In the genomic region with DNA sequence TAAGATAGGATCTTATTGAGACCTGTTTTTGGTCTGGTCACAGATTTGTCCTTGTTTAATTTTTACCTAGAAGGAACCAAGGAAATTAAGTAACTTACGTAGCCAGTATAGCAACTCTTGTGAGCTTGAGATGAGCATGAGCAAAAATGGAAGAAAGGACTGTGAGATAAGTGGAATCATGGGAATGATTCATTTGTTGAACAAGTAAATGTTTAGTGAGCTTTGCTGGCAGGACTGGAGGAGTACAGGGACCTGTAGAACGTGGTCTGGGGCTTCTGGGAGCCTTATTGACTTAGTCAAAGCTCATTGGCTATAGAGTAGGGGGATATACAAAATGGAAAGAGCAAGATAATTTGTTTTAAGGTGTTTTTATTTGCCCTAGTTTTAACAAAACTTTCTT, we compare ENCODE assay signal across 8 cellular contexts. TPM values are rescaled to one million over a fixed set of nuclear protein-coding genes. Genes with fewer than 3 reads are reported as not detected.
DNase-seq lines count a peak whose midpoint lies in the region; ATAC-seq and TF ChIP-seq lines count a peak whose summit lies in the region.

No MANE protein-coding gene starts in this region.

- H3K27ac Mint-ChIP-seq in CD4-positive, alpha-beta memory T cell = peak overlapping the region in 3 of 7 donors; percentile 36 to 43 (median 41)
- peak overlapping the region; percentile 55 to 92 (median 87) for H3K27ac Mint-ChIP-seq in IgD-negative memory B cell

- peaks cover 0 to 10% of the 10 kb centered on the region in 2 donors for H3K36me3 Mint-ChIP-seq in CD4-positive, alpha-beta memory T cell
- no peaks in the 10 kb centered on the region for H3K36me3 Mint-ChIP-seq in IgD-negative memory B cell

- no TSS peak for BruUV-seq in mammary epithelial cell (replicated peaks; lab: Mats Ljungman, UMichigan)

- H3K27me3 ChIP-seq in CD4-positive, alpha-beta memory T cell (ENCODE audit: insufficient read depth, low read length) = no peaks in the 10 kb centered on the region
- H3K27me3 ChIP-seq in mammary epithelial cell (ENCODE audit: insufficient read depth, low read length) (no peaks in the 10 kb centered on the region), muscle layer of duodenum (ENCODE audit: low read depth, low read length) (no peaks in the 10 kb centered on the region)

- H3K27ac ChIP-seq in CD4-positive, alpha-beta memory T cell (ENCODE audit: low read depth, low read length) = no peak overlapping the region
- H3K27ac ChIP-seq in mammary epithelial cell (ENCODE audit: insufficient read depth, low read depth, low read length) (no peak overlapping the region), muscle layer of duodenum (ENCODE audit: low read length) (no peak overlapping the region)

- H2AFZ ChIP-seq in mammary epithelial cell (ENCODE audit: low read depth, low read length) = no peak overlapping the region

- intact Hi-C loops in CD4-positive, alpha-beta memory T cell (cut with micrococcal nuclease) = no loop called here
- intact Hi-C loops in mammary epithelial cell (cut with micrococcal nuclease) = no loop called here

- H3K27me3 Mint-ChIP-seq in CD4-positive, alpha-beta memory T cell = no peaks in the 10 kb centered on the region
- no peaks in the 10 kb centered on the region for H3K27me3 Mint-ChIP-seq in IgD-negative memory B cell

- CTCF ChIA-PET in CD4-positive, alpha-beta memory T cell (lab: Charles Lee; ENCODE audit: partially characterized antibody) = interaction anchor here (1.8 kb wide), 1 partner anchor 19 kb away, joined by 6 read pairs; no protein-coding TSS in a partner anchor
- CTCF ChIA-PET in mammary epithelial cell (lab: Charles Lee; ENCODE audit: low non-redundant PET) = no interaction called here

- H3K4me1 ChIP-seq in CD4-positive, alpha-beta memory T cell (ENCODE audit: insufficient read depth, low read length) = peaks cover 73% of the 10 kb centered on the region
- H3K4me1 ChIP-seq in mammary epithelial cell (ENCODE audit: insufficient read depth, low read length) (peaks cover 19% of the 10 kb centered on the region), muscle layer of duodenum (ENCODE audit: control insufficient read depth in 1 of 2, insufficient read depth in 2 of 2, low read length in 2 of 2) (peaks cover 14 to 40% of the 10 kb centered on the region in 2 donors)

- H4K20me1 ChIP-seq in mammary epithelial cell (ENCODE audit: insufficient read depth, low read length) = peaks cover 36% of the 10 kb centered on the region

- no peaks in the 10 kb centered on the region for H3K9me3 Mint-ChIP-seq in CD4-positive, alpha-beta memory T cell
- no peaks in the 10 kb centered on the region for H3K9me3 Mint-ChIP-seq in IgD-negative memory B cell

- H3K79me2 ChIP-seq in mammary epithelial cell (ENCODE audit: insufficient read depth, low read length) = peaks cover 81% of the 10 kb centered on the region

- in situ Hi-C loops in mammary epithelial cell (cut with MboI; ENCODE audit: low sequenced_read_pairs in 2 of 2) = no loop called here

- no peak overlapping the region for H3K4me3 ChIP-seq in CD4-positive, alpha-beta memory T cell (ENCODE audit: low read length in 2 of 2)
- H3K4me3 ChIP-seq in mammary epithelial cell (replicated peaks in 1 of 3; ENCODE audit: insufficient read depth in 1 of 3, low read depth in 2 of 3, low read length in 3 of 3) (peak overlapping the region; percentile 10 to 93 (median 92)), muscle layer of duodenum (ENCODE audit: low read depth in 1 of 2, low read length in 2 of 2) (peak overlapping the region; percentile 79 to 99)

- no peak for DNase-seq in CD4-positive, alpha-beta memory T cell
- DNase-seq in mammary epithelial cell (peak; percentile 46), NCI-H1092 (lab: John Stamatoyannopoulos, UW) (no peak), ureter (ENCODE audit: low spot score) (no peak)
- no peak for DNase-seq in stimulated activated naive CD4-positive, alpha-beta T cell (lab: John Stamatoyannopoulos, UW)

- dilution Hi-C loops in mammary epithelial cell (cut with HindIII; ENCODE audit: low sequenced_read_pairs) = no loop called here

- no peaks in the 10 kb centered on the region for H3K9me3 ChIP-seq in CD4-positive, alpha-beta memory T cell (ENCODE audit: control insufficient read depth in 1 of 2, low read length in 2 of 2)
- H3K9me3 ChIP-seq in mammary epithelial cell (replicated peaks; ENCODE audit: insufficient read depth, low read length) (no peaks in the 10 kb centered on the region), muscle layer of duodenum (ENCODE audit: control insufficient read depth in 1 of 2, low read length in 2 of 2) (no peaks in the 10 kb centered on the region)

- no peak for TF ChIP-seq CTCF in mammary epithelial cell (conservative IDR thresholded peaks at IDR 0.05 in 1 of 2, IDR thresholded peaks at IDR 0.05 in 1 of 2; ENCODE audit: extremely low read depth in 1 of 2, insufficient read depth in 1 of 2, low read depth in 1 of 2, low read length in 2 of 2)

- WGBS in mammary epithelial cell (ENCODE audit: low coverage, missing lambda C conversion rate) = 43% methylated on average over 2 of the region's 2 CpGs

- peak overlapping the region; percentile 28 to 96 (median 70) for H3K4me3 Mint-ChIP-seq in CD4-positive, alpha-beta memory T cell
- peak overlapping the region; percentile 2 to 94 (median 76) for H3K4me3 Mint-ChIP-seq in IgD-negative memory B cell

- ATAC-seq in GM19023 (IDR thresholded peaks at IDR 0.05; ENCODE audit: unreplicated experiment) = no peak

- POLR2A ChIA-PET in CD4-positive, alpha-beta memory T cell (lab: Charles Lee; ENCODE audit: partially characterized antibody) = no interaction called here

- no peaks in the 10 kb centered on the region for H3K36me3 ChIP-seq in CD4-positive, alpha-beta memory T cell (ENCODE audit: insufficient read depth, low read length)
- H3K36me3 ChIP-seq in mammary epithelial cell (ENCODE audit: insufficient read depth, low read length) = no peaks in the 10 kb centered on the region
- peaks cover 0 to 4% of the 10 kb centered on the region in 2 donors for H3K36me3 ChIP-seq in muscle layer of duodenum (ENCODE audit: control insufficient read depth in 1 of 2, insufficient read depth in 2 of 2, low read length in 2 of 2)

- peaks cover 48 to 86% (median 61%) of the 10 kb centered on the region in 4 donors for H3K4me1 Mint-ChIP-seq in CD4-positive, alpha-beta memory T cell
- H3K4me1 Mint-ChIP-seq in IgD-negative memory B cell = peaks cover 53 to 57% (median 56%) of the 10 kb centered on the region in 3 donors

- no peak overlapping the region for H3K9ac ChIP-seq in mammary epithelial cell (ENCODE audit: insufficient read depth, low read length)

- peak overlapping the region; percentile 95 for H3K4me2 ChIP-seq in mammary epithelial cell (ENCODE audit: insufficient read depth, low read depth, low read length)

RNA-seq across cellular contexts. Expression of gene RAD23B, which starts 3.0 kb away (rescaled TPM):
- 10 to 100 TPM; 49.5 to 54.2 TPM for total RNA-seq in CD4-positive, alpha-beta memory T cell
- 10 to 100 TPM in 1 of 2 donors, 1 to 10 TPM in 1; 8.1 to 12.0 TPM for polyA plus RNA-seq in CD4-positive, alpha-beta memory T cell
- polyA plus RNA-seq in IgD-negative memory B cell (17.6 TPM), mammary epithelial cell (166 TPM)
- total RNA-seq in mammary epithelial cell (100 to 1,000 TPM; 126 to 177 TPM), ureter (132 TPM)
- polyA minus RNA-seq in mammary epithelial cell = 115 TPM

Comparison
In these comparisons a context has a peak if more than half of its experiments do, and no peak if none do; other contexts are left out.
1. H3K4me3 ChIP-seq: peak in mammary epithelial cell (3 of 3) and muscle layer of duodenum (2 of 2); none in CD4-positive, alpha-beta memory T cell (0 of 2).